24 cellular contexts compared by ENCODE assay signal in the genomic region with DNA sequence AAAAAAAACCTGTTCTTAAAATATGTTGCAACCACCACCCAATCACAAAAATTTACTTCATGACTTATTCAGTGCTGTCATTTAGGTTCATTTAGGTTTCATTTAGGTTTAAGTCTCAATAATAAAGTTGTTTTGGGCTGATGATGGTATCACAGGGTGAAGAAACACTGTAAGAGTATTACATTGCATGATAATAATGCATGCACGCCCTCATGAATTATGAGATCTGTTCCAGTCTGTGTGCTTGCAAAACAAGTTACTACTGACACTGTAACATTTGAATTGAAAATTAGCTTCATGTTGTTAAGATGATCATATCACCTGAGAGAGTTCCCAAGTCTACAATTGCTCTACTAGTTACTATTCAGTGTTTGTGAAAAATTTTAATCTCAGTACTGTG. TPM values are rescaled to one million over a fixed set of nuclear protein-coding genes. Genes with fewer than 3 reads are reported as not detected.
"Had no signal": no experiment of that assay in that cellular context is flagged by ENCODE, and none has a peak within 500 bp of the region (broad histone marks: within the 10 kb centered on the region; RNA-seq: fewer than 3 reads in every experiment).

A gene with protein sequence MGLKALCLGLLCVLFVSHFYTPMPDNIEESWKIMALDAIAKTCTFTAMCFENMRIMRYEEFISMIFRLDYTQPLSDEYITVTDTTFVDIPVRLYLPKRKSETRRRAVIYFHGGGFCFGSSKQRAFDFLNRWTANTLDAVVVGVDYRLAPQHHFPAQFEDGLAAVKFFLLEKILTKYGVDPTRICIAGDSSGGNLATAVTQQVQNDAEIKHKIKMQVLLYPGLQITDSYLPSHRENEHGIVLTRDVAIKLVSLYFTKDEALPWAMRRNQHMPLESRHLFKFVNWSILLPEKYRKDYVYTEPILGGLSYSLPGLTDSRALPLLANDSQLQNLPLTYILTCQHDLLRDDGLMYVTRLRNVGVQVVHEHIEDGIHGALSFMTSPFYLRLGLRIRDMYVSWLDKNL (plus strand): TSS at position 315 of the 400 bp plus-strand sequence. CDS start 109 bp downstream, outside the sequence.

- DNase-seq: cortex of kidney; dorsolateral prefrontal cortex; effector CD8-positive, alpha-beta T cell; esophagus squamous epithelium; foreskin melanocyte; heart left ventricle; hippocampal formation; kidney glomerular epithelial cell; mammary epithelial cell; naive thymus-derived CD4-positive, alpha-beta T cell; nephron progenitor cell; posterior cingulate gyrus; stimulated activated CD4-positive, alpha-beta T cell treated with anti-CD3 and anti-CD28 coated beads, Interleukin-2, amount 100 ng/mL, for 48 hours; stimulated activated naive CD4-positive, alpha-beta T cell treated with Interleukin-2 at 50 U/mL for 16 hours; thyroid gland had no signal

- H3K4me3 ChIP-seq: dorsolateral prefrontal cortex, esophagus squamous epithelium, heart left ventricle, thyroid gland had no signal

- H3K4me1 ChIP-seq: heart left ventricle, thyroid gland had no signal

- H3K36me3 ChIP-seq: esophagus squamous epithelium, heart left ventricle, neutrophil, thyroid gland had no signal

- H3K27ac ChIP-seq: dorsolateral prefrontal cortex, epithelial cell of prostate, esophagus squamous epithelium, heart left ventricle, neutrophil, thyroid gland had no signal

- H3K9me3 ChIP-seq: esophagus squamous epithelium, neutrophil, thyroid gland had no signal

- H3K27me3 ChIP-seq: dorsolateral prefrontal cortex, esophagus squamous epithelium, heart left ventricle, neutrophil, thyroid gland had no signal

- ATAC-seq: heart left ventricle; naive thymus-derived CD4-positive, alpha-beta T cell; sciatic nerve had no signal

RNA-seq across cellular contexts. Expression of the gene that starts here (rescaled TPM):
- total RNA-seq: dorsolateral prefrontal cortex; glomerular endothelial cell; liver; mononuclear cell; naive thymus-derived CD4-positive, alpha-beta T cell; osteocyte; pulmonary artery endothelial cell; sciatic nerve; thyroid gland; ureter had no signal
- polyA plus RNA-seq: heart left ventricle; liver; mammary epithelial cell; naive thymus-derived CD4-positive, alpha-beta T cell had no signal
